ENCODE assay signal across 10 cellular contexts in the genomic region with DNA sequence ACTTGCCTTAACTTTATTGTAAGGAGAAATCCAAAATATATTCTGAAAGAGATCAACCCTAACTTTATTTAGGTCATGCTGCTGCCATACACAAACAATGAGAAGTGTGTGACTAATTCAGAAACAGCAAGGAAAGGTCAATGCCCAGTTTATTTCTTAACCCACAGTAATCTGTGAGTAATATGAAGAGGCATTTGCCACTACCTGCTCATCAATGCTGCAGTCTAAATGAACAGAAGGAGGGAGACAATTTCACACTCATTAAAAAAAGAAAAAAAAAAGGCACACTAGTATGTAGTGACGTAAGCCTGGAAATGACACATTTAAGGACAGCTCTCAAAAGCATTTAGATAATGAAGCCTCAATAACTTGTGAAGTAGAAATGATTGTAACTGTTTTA.
DNase-seq lines count a peak whose midpoint lies in the region; ATAC-seq and TF ChIP-seq lines count a peak whose summit lies in the region.
"Had no signal": no experiment of that assay in that cellular context is flagged by ENCODE, and none has a peak within 500 bp of the region (broad histone marks: within the 10 kb centered on the region; RNA-seq: fewer than 3 reads in every experiment).

No MANE protein-coding gene starts in this region.

- no peaks in the 10 kb centered on the region for H3K27me3 ChIP-seq in brain microvascular endothelial cell (replicated peaks)
- H3K27me3 ChIP-seq: transverse colon had no signal

- ATAC-seq in HG03442 (IDR thresholded peaks at IDR 0.05; ENCODE audit: unreplicated experiment) (peak; percentile 33), HG03571 (IDR thresholded peaks at IDR 0.05; ENCODE audit: unreplicated experiment) (no peak)

- H3K36me3 ChIP-seq in brain microvascular endothelial cell (replicated peaks), result no peaks in the 10 kb centered on the region
- H3K36me3 ChIP-seq: transverse colon had no signal

- DNase-seq in GM13976 (ENCODE audit: low spot score) (peak; percentile 27), brain microvascular endothelial cell (peak; percentile 49), retina (peak; percentile 19), NCI-H187 (lab: John Stamatoyannopoulos, UW) (no peak), NCI-H146 (lab: John Stamatoyannopoulos, UW) (no peak)
- DNase-seq: endodermal cell, transverse colon had no signal

- no peak overlapping the region for H3K4me3 ChIP-seq in brain microvascular endothelial cell (ENCODE audit: low read depth, low read length)
- H3K4me3 ChIP-seq: transverse colon had no signal

- peak overlapping the region; percentile 34 for H3K27ac ChIP-seq in brain microvascular endothelial cell
- H3K27ac ChIP-seq: parathyroid adenoma, transverse colon had no signal

- in situ Hi-C loops in GM13976 (cut with MboI; ENCODE audit: low sequenced_read_pairs, unreplicated experiment) (no loop called here), brain microvascular endothelial cell (cut with HindIII; ENCODE audit: low pct_ligation_motif_present, low sequenced_read_pairs) (no loop called here)

- no peak for TF ChIP-seq CTCF in GM13976 (IDR thresholded peaks at IDR 0.05; ENCODE audit: borderline replicate concordance, control extremely low read depth, extremely low read depth, insufficient read depth, missing control alignments)
- no peak for TF ChIP-seq CTCF in brain microvascular endothelial cell (IDR thresholded peaks at IDR 0.05; ENCODE audit: low read depth, low read length, missing control alignments)

Comparison
In these comparisons a context has a peak if more than half of its experiments do, and no peak if none do; other contexts are left out.
1. DNase-seq: peak in GM13976 (single experiment), brain microvascular endothelial cell (single experiment) and retina (single experiment); none in NCI-H187 (0 of 2) and NCI-H146 (single experiment).